Comparison of ENCODE assay signal across 10 cellular contexts in genomic region chr13:113840541-113841354, GRCh38. TPM values are rescaled to one million over a fixed set of nuclear protein-coding genes. Genes with fewer than 3 reads are reported as not detected.
DNase-seq lines count a peak whose midpoint lies in the region; ATAC-seq and TF ChIP-seq lines count a peak whose summit lies in the region.
"Had no signal": no experiment of that assay in that cellular context is flagged by ENCODE, and none has a peak within 500 bp of the region (broad histone marks: within the 10 kb centered on the region; RNA-seq: fewer than 3 reads in every experiment).

No MANE protein-coding gene starts in this region.

- H3K36me3 ChIP-seq in heart left ventricle (peaks cover 0 to 35% (median 20%) of the 10 kb centered on the region in 9 donors), uterus (no peaks in the 10 kb centered on the region)

- WGBS in heart left ventricle, 4 donors: 79 to 83% (median 82%) methylated on average over 21 to 35 of the region's 35 CpGs

- intact Hi-C loops in heart left ventricle (cut with DNase I) (no loop called here), Right ventricle myocardium superior (cut with DNase I) (no loop called here), left ventricle myocardium superior (cut with micrococcal nuclease) (no loop called here), posterior vena cava (cut with DNase I) (no loop called here), uterus (cut with DNase I; ENCODE audit: low total_unique reads) (no loop called here)

- H3K4me3 ChIP-seq in heart left ventricle: no peak overlapping the region
- no peak overlapping the region for H3K4me3 ChIP-seq in uterus

- H3K27me3 ChIP-seq in heart left ventricle (no peaks in the 10 kb centered on the region), uterus (no peaks in the 10 kb centered on the region)

- no peak for TF ChIP-seq CTCF in heart left ventricle (IDR thresholded peaks at IDR 0.05)
- TF ChIP-seq CTCF in uterus (IDR thresholded peaks at IDR 0.05): no peak
- TF ChIP-seq CTCF in GM10266 (IDR thresholded peaks at IDR 0.05; ENCODE audit: control insufficient read depth, insufficient read depth, low read depth, missing control alignments): no peak

- DNase-seq in heart left ventricle (peak in 3 of 5 donors; percentile 7 to 64 (median 16)), Right ventricle myocardium superior (no peak), left ventricle myocardium superior (peak; percentile 37), posterior vena cava (ENCODE audit: low spot score) (peak; percentile 81), uterus (peak in 1 of 2 donors; percentile 27), HuH-7.5 (ENCODE audit: low spot score) (no peak), GM10266 (ENCODE audit: extremely low spot score) (no peak)
- DNase-seq: NCI-H748 treated with DMSO at 0.1 percent for 48 hours, nephron progenitor cell had no signal

- H3K9me3 ChIP-seq in heart left ventricle (no peaks in the 10 kb centered on the region), uterus (no peaks in the 10 kb centered on the region)

- H3K4me1 ChIP-seq in heart left ventricle: peaks cover 27 to 90% (median 73%) of the 10 kb centered on the region in 12 donors
- H3K4me1 ChIP-seq in uterus: peaks cover 3 to 34% of the 10 kb centered on the region in 2 donors

- TF ChIP-seq POLR2A in heart left ventricle (IDR thresholded peaks at IDR 0.05): no peak
- TF ChIP-seq POLR2A in uterus (IDR thresholded peaks at IDR 0.05): no peak

- ATAC-seq in heart left ventricle (no peak), Right ventricle myocardium superior (ENCODE audit: poor library complexity) (no peak), left ventricle myocardium superior (no peak), HG02759 (IDR thresholded peaks at IDR 0.05; ENCODE audit: unreplicated experiment) (no peak)

- H3K27ac ChIP-seq in heart left ventricle (peak overlapping the region in 7 of 12 donors; percentile 23 to 97 (median 81)), uterus (peak overlapping the region; percentile 92 to 93)

RNA-seq across cellular contexts. Expression of gene GAS6, which starts 23.1 kb away (rescaled TPM):
- total RNA-seq in heart left ventricle (100 to 1,000 TPM; 125 to 438 (median 183) TPM), Right ventricle myocardium superior (181 TPM), left ventricle myocardium superior (210 TPM), posterior vena cava (100 to 1,000 TPM; 201 to 215 TPM), uterus (100 to 1,000 TPM; 128 to 287 (median 199) TPM)
- polyA plus RNA-seq in heart left ventricle: 100 to 1,000 TPM in 1 of 2 donors, 10 to 100 TPM in 1; 96.7 to 249 TPM

Comparison
In these comparisons a context has a peak if more than half of its experiments do, and no peak if none do; other contexts are left out.
1. DNase-seq: peak in heart left ventricle (3 of 5), left ventricle myocardium superior (single experiment) and posterior vena cava (single experiment); none in Right ventricle myocardium superior (single experiment), HuH-7.5 (single experiment) and GM10266 (single experiment).